In genomic region chr15:94057305-94057704, GRCh38 we compare ENCODE assay signal across 35 cellular contexts.
"Had no signal": no experiment of that assay in that cellular context is flagged by ENCODE, and none has a peak within 500 bp of the region (broad histone marks: within the 10 kb centered on the region; RNA-seq: fewer than 3 reads in every experiment).

No MANE protein-coding gene starts in this region.

- H3K4me1 ChIP-seq: adrenal gland, body of pancreas, breast epithelium, Peyer's patch had no signal

- H3K27me3 ChIP-seq: adrenal gland, body of pancreas, breast epithelium, Peyer's patch had no signal

- ATAC-seq: activated naive CD4-positive, alpha-beta T cell treated with anti-CD3 and anti-CD28 coated beads, Interleukin-2, amount 50 U/mL, for 72 hours; activated T-cell treated with anti-CD3 and anti-CD28 coated beads, Interleukin-2, amount 50 U/mL, for 4 hours; body of pancreas; K562; PC-3; Right ventricle myocardium inferior had no signal

- H3K4me3 Mint-ChIP-seq: activated B cell treated with CpG ODN at 0.5 μM for 24 hours; activated CD4-positive, alpha-beta memory T cell treated with anti-CD3 and anti-CD28 coated beads for 36 hours; activated naive CD4-positive, alpha-beta T cell treated with anti-CD3 and anti-CD28 coated beads for 36 hours; activated T-cell treated with anti-CD3 and anti-CD28 coated beads, Interleukin-2, amount 50 U/mL, for 4 hours; activated T-helper 1 cell treated with anti-CD3 and anti-CD28 coated beads, Interleukin-12 subunit alpha, Interleukin-12 subunit beta, Interleukin-2, Interleukin-4 antibody, amounts not matched to agents 30 ng/mL and 10 ng/mL and 1 ng/mL, durations not matched to agents 14 hours and 24 hours and 36 hours had no signal

- H3K27ac ChIP-seq: adrenal gland, body of pancreas, breast epithelium, Peyer's patch, VCaP had no signal

- H3K9me3 ChIP-seq: adrenal gland, body of pancreas, breast epithelium, Peyer's patch had no signal

- DNase-seq: activated B cell treated with CpG ODN at 0.5 μM for 24 hours; activated CD4-positive, alpha-beta memory T cell treated with anti-CD3 and anti-CD28 coated beads for 36 hours; activated CD4-positive, alpha-beta T cell treated with anti-CD3 and anti-CD28 coated beads for 4 hours; activated CD4-positive, alpha-beta T cell treated with anti-CD3 and anti-CD28 coated beads, Interleukin-2, amount 50 U/mL, for 1 hour; activated CD4-positive, CD25-positive, alpha-beta regulatory T cell treated with anti-CD3 and anti-CD28 coated beads, Interleukin-2, amount 50 U/mL, for 72 hours; activated CD8-positive, alpha-beta memory T cell treated with anti-CD3 and anti-CD28 coated beads, Interleukin-2, amount 50 U/mL, for 4 hours; activated gamma-delta T cell treated with Interleukin-2 at 50 U/mL for 16 hours; activated naive CD4-positive, alpha-beta T cell treated with anti-CD3 and anti-CD28 coated beads for 36 hours; activated T-cell treated with anti-CD3 and anti-CD28 coated beads for 4 hours; activated T-cell treated with anti-CD3 and anti-CD28 coated beads, Interleukin-2, amount 50 U/mL, for 4 hours; adrenal gland; body of pancreas; caudate nucleus; NCI-H1105; NCI-H1417 treated with DMSO at 0.1 percent for 48 hours; NCI-H1694; NCI-H1930; NCI-H2081 treated with DMSO at 0.1 percent for 48 hours; NCI-H510A; NCI-H748 treated with DMSO at 0.1 percent for 48 hours; NK-92 treated with Interleukin-12 subunit alpha and Interleukin-12 subunit beta, amount 100 ng/mL, for 24 hours; PC-3; Peyer's patch; RPMI8226; SIG-M5; SW 1271; T-helper 1 cell; T-helper 2 cell; T-helper 9 cell had no signal

- H3K27ac Mint-ChIP-seq: activated B cell treated with CpG ODN at 0.5 μM for 24 hours; activated CD4-positive, alpha-beta memory T cell treated with anti-CD3 and anti-CD28 coated beads for 36 hours; activated naive CD4-positive, alpha-beta T cell treated with anti-CD3 and anti-CD28 coated beads for 36 hours; activated naive CD4-positive, alpha-beta T cell treated with anti-CD3 and anti-CD28 coated beads, Interleukin-2, amount 50 U/mL, for 72 hours; activated T-helper 1 cell treated with anti-CD3 and anti-CD28 coated beads, Interleukin-12 subunit alpha, Interleukin-12 subunit beta, Interleukin-2, Interleukin-4 antibody, amounts not matched to agents 30 ng/mL and 10 ng/mL and 1 ng/mL, durations not matched to agents 14 hours and 24 hours and 36 hours had no signal

- H3K4me3 ChIP-seq: adrenal gland, body of pancreas, breast epithelium, K562, Peyer's patch had no signal

- H3K36me3 ChIP-seq: adrenal gland, breast epithelium, Peyer's patch had no signal

- H3K9me3 Mint-ChIP-seq: activated CD4-positive, alpha-beta memory T cell treated with anti-CD3 and anti-CD28 coated beads for 36 hours; activated naive CD4-positive, alpha-beta T cell treated with anti-CD3 and anti-CD28 coated beads, Interleukin-2, amount 50 U/mL, for 72 hours; activated T-cell treated with anti-CD3 and anti-CD28 coated beads, Interleukin-2, amount 50 U/mL, for 4 hours; activated T-helper 1 cell treated with anti-CD3 and anti-CD28 coated beads, Interleukin-12 subunit alpha, Interleukin-12 subunit beta, Interleukin-2, Interleukin-4 antibody, amounts not matched to agents 30 ng/mL and 10 ng/mL and 1 ng/mL, durations not matched to agents 14 hours and 24 hours and 36 hours had no signal

- H3K36me3 Mint-ChIP-seq: activated CD4-positive, alpha-beta memory T cell treated with anti-CD3 and anti-CD28 coated beads for 36 hours; activated naive CD4-positive, alpha-beta T cell treated with anti-CD3 and anti-CD28 coated beads, Interleukin-2, amount 50 U/mL, for 72 hours had no signal
